12 cellular contexts compared by ENCODE assay signal in genomic region chr14:92584856-92585255, GRCh38.
A peak's percentile ranks its signal among the peaks of the same experiment; 100 is the strongest.
DNase-seq lines count a peak whose midpoint lies in the region; ATAC-seq, FAIRE-seq and TF ChIP-seq lines count a peak whose summit lies in the region.
"Had no signal": no experiment of that assay in that cellular context is flagged by ENCODE, and none has a peak within 500 bp of the region (broad histone marks: within the 10 kb centered on the region; RNA-seq: fewer than 3 reads in every experiment).

No MANE protein-coding gene starts in this region.

- no peak for FAIRE-seq in HepG2 (lab: Jason Lieb, UNC)

- no peaks in the 10 kb centered on the region for H3K9me2 ChIP-seq in MM.1S (replicated peaks; ENCODE audit: insufficient read depth, low read length)

- H3K4me1 ChIP-seq in HepG2 (ENCODE audit: insufficient read depth, low read length) (no peaks in the 10 kb centered on the region), aorta (ENCODE audit: control insufficient read depth in 1 of 2, insufficient read depth in 2 of 2, low read length in 2 of 2) (peaks cover 5 to 6% of the 10 kb centered on the region in 2 donors), MM.1S (ENCODE audit: low read length) (peaks cover 47% of the 10 kb centered on the region)

- H3F3A ChIP-seq in MM.1S (ENCODE audit: insufficient read depth, low read length), result peaks cover 31% of the 10 kb centered on the region

- WGBS in HepG2 (ENCODE audit: low lambda C conversion rate), result 97% methylated on average over 6 of the region's 6 CpGs
- 96 to 97% methylated on average over 6 of the region's 6 CpGs for WGBS in aorta, 2 donors

- H3K27ac ChIP-seq in HepG2 (ENCODE audit: extremely low read length, insufficient read depth, low read length), result no peak overlapping the region
- peak overlapping the region; percentile 41 to 91 for H3K27ac ChIP-seq in aorta (ENCODE audit: low read depth in 1 of 2, low read length in 2 of 2)
- no peak overlapping the region for H3K27ac ChIP-seq in MM.1S (ENCODE audit: low read length)

- no TSS peak for BruUV-seq in HepG2 (replicated peaks; lab: Mats Ljungman, UMichigan)

- H3K36me3 ChIP-seq in HepG2 (replicated peaks in 1 of 2; ENCODE audit: control insufficient read depth in 1 of 2, insufficient read depth in 2 of 2, low read length in 2 of 2) (peaks cover 2 to 4% of the 10 kb centered on the region in 2 experiments; a peak in 1 of 5 replicates), aorta (ENCODE audit: control insufficient read depth in 1 of 2, insufficient read depth in 2 of 2, low read length in 1 of 2) (peaks cover 0 to 1% of the 10 kb centered on the region in 2 donors), MM.1S (replicated peaks; ENCODE audit: insufficient read depth, low read length) (no peaks in the 10 kb centered on the region)

- peak; percentile 57 for DNase-seq in Right ventricle myocardium superior
- no peak for DNase-seq in left cardiac atrium
- DNase-seq in SIG-M5 treated with dmso at 0.1 percent for 504 hours (lab: John Stamatoyannopoulos, UW; ENCODE audit: unreplicated experiment), result peak; percentile 68
- DNase-seq in HepG2 (ENCODE audit: low spot score), result no peak
- DNase-seq in aorta, result no peak
- no peak for DNase-seq in MM.1S
- DNase-seq: activated CD4-positive, alpha-beta T cell treated with anti-CD3 and anti-CD28 coated beads, Interleukin-2, amount 50 U/mL, for 4 hours; KG1; midbrain; NCI-H1930 had no signal

- CTCF ChIA-PET in HepG2 (lab: Yijun Ruan, JAX; ENCODE audit: low intra/inter-chr PET ratio, low total read pairs), result no interaction called here

- no peak overlapping the region for H3K4me2 ChIP-seq in HepG2 (ENCODE audit: low read depth, low read length)
- no peak overlapping the region for H3K4me2 ChIP-seq in MM.1S (ENCODE audit: low read depth, low read length)

- in situ Hi-C loops in HepG2 (cut with HindIII; ENCODE audit: extremely low pct_ligation_motif_present, low pct_unique_long_range_greater_than_20kb), result no loop called here

- ATAC-seq in Right ventricle myocardium superior (ENCODE audit: poor library complexity) (no peak), left cardiac atrium (no peak), HepG2 (no peak), aorta (ENCODE audit: low FRiP score) (no peak), HG03571 (IDR thresholded peaks at IDR 0.05; ENCODE audit: unreplicated experiment) (no peak), HG03139 (IDR thresholded peaks at IDR 0.05; ENCODE audit: unreplicated experiment) (no peak)

- TF ChIP-seq POLR2A in HepG2 (IDR thresholded peaks at IDR 0.05; ENCODE audit: insufficient read depth in 1 of 2, low read depth in 2 of 2, low read length in 2 of 2), result no peak

- H3K79me2 ChIP-seq in HepG2 (ENCODE audit: insufficient read depth, low read length) (no peaks in the 10 kb centered on the region), MM.1S (ENCODE audit: low read length) (no peaks in the 10 kb centered on the region)

- H3K9ac ChIP-seq in HepG2 (ENCODE audit: insufficient read depth, low read depth, low read length), result no peak overlapping the region
- no peak overlapping the region for H3K9ac ChIP-seq in MM.1S (ENCODE audit: low read length)

- intact Hi-C loops in Right ventricle myocardium superior (cut with DNase I), result no loop called here
- intact Hi-C loops in left cardiac atrium (cut with DNase I), result no loop called here
- intact Hi-C loops in HepG2 (cut with micrococcal nuclease; ENCODE audit: unreplicated experiment), result no loop called here
- intact Hi-C loops in aorta (cut with DNase I), result loop anchor here (5.0 kb wide), 3 partner anchors 33 to 73 kb away; partner anchors contain the start of gene RIN3 (in 1 of the 2)

- no peaks in the 10 kb centered on the region for H3K27me3 ChIP-seq in HepG2 (ENCODE audit: control insufficient read depth in 1 of 2, insufficient read depth in 2 of 2, low read length in 2 of 2)
- H3K27me3 ChIP-seq in aorta (ENCODE audit: control insufficient read depth in 1 of 2, insufficient read depth in 2 of 2, low read length in 1 of 2), result no peaks in the 10 kb centered on the region
- no peaks in the 10 kb centered on the region for H3K27me3 ChIP-seq in MM.1S (replicated peaks; ENCODE audit: insufficient read depth, low read length)

- TF ChIP-seq CTCF in HepG2 (CRISPR knock-in tag; IDR thresholded peaks at IDR 0.05) (no peak), MM.1S (IDR thresholded peaks at IDR 0.05; ENCODE audit: low read length) (no peak)

- no peak for TF ChIP-seq EP300 in HepG2 (IDR thresholded peaks at IDR 0.05; ENCODE audit: low read depth in 2 of 2, low read length in 2 of 2)
- no peak for TF ChIP-seq EP300 in HepG2 (CRISPR knock-in tag; IDR thresholded peaks at IDR 0.05; ENCODE audit: borderline replicate concordance)

- no peak for TF ChIP-seq RAD21 in HepG2 (CRISPR knock-in tag; IDR thresholded peaks at IDR 0.05)

- POLR2A ChIA-PET in HepG2 (lab: Yijun Ruan, JAX), result no interaction called here

- H4K20me1 ChIP-seq in HepG2 (ENCODE audit: insufficient read depth, low read length) (no peaks in the 10 kb centered on the region), MM.1S (ENCODE audit: insufficient read depth, low read length) (no peaks in the 10 kb centered on the region)

- H3K4me3 ChIP-seq in HepG2 (replicated peaks in 1 of 3; ENCODE audit: insufficient read depth in 1 of 3, low read depth in 2 of 3, low read length in 3 of 3) (no peak overlapping the region), aorta (ENCODE audit: low read length in 2 of 2) (no peak overlapping the region), MM.1S (ENCODE audit: low read length) (no peak overlapping the region)

- H2AFZ ChIP-seq in HepG2 (ENCODE audit: low read length) (no peak overlapping the region), MM.1S (ENCODE audit: low read length) (no peak overlapping the region)

- H3K9me3 ChIP-seq in HepG2 (ENCODE audit: low read length), result no peaks in the 10 kb centered on the region
- no peaks in the 10 kb centered on the region for H3K9me3 ChIP-seq in aorta (ENCODE audit: control insufficient read depth, low read length)
- H3K9me3 ChIP-seq in MM.1S (replicated peaks; ENCODE audit: insufficient read depth, low read length), result no peaks in the 10 kb centered on the region

TF ChIP-seq in HepG2, 621 proteins besides CTCF, POLR2A, EP300 and RAD21:
- no peak for TF ChIP-seq GFI1 (CRISPR knock-in tag; IDR thresholded peaks at IDR 0.05; ENCODE audit: borderline replicate concordance)
- TF ChIP-seq REL (CRISPR knock-in tag; conservative IDR thresholded peaks at IDR 0.05), result no peak
- TF ChIP-seq CEBPB (IDR thresholded peaks at IDR 0.05; ENCODE audit: borderline replicate concordance, low read depth, low read length), result 0 out of 2 replicates have a peak, but pooled peaks have one; percentile 4

Comparison
In these comparisons a context has a peak if more than half of its experiments do, and no peak if none do; other contexts are left out.
1. DNase-seq: peak in Right ventricle myocardium superior (single experiment) and SIG-M5 treated with dmso at 0.1 percent for 504 hours (single experiment); none in left cardiac atrium (single experiment), HepG2 (single experiment), aorta (0 of 2) and MM.1S (single experiment).
2. H3K27ac ChIP-seq: peak in aorta (2 of 2); none in HepG2 (single experiment) and MM.1S (single experiment).
3. intact Hi-C loops: an anchor here in aorta (5.0 kb wide); none called in Right ventricle myocardium superior, left cardiac atrium and HepG2.